27 cellular contexts compared by ENCODE assay signal in the genomic region with DNA sequence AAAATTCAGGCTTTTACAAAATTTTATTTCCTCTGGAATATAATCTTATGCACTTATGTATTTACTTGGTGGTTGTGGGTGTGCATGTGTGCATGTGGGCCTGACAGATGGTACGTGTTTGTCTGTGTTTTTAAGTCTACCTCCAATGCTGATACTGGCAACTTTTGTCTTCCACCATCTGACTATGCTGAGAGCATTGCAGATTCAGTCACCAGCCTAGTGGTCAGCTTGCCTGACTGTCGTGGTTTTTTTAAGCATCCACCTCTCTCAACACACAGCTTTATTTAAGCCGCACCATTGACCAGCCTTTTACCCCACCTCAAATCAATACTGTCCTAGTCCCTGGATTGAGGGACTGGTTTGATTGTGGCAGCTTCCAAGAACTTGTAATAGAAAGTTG. TPM values are rescaled to one million over a fixed set of nuclear protein-coding genes. Genes with fewer than 3 reads are reported as not detected.
"Had no signal": no experiment of that assay in that cellular context is flagged by ENCODE, and none has a peak within 500 bp of the region (broad histone marks: within the 10 kb centered on the region; RNA-seq: fewer than 3 reads in every experiment).

No MANE protein-coding gene starts in this region.

- H3K27me3 Mint-ChIP-seq: activated CD4-positive, alpha-beta T cell treated with anti-CD3 and anti-CD28 coated beads, Interleukin-2, amount 10 ng/mL, durations not matched to agents 7 days and 5 days; activated CD8-positive, alpha-beta T cell treated with anti-CD3 and anti-CD28 coated beads for 36 hours; activated T-helper 17 cell treated with anti-CD3 and anti-CD28 coated beads, Interleukin-2, amount 50 U/mL, for 72 hours; stimulated activated naive B cell treated with anti-CD40 and anti-IgM and Interleukin-4, amounts not matched to agents 10 μg/mL and 1 μg/mL and 100 μg/mL, for 72 hours had no signal

- ATAC-seq: activated CD8-positive, alpha-beta T cell treated with anti-CD3 and anti-CD28 coated beads for 36 hours; activated T-cell treated with anti-CD3 and anti-CD28 coated beads, Interleukin-2, amount 50 U/mL, for 4 hours; activated T-helper 17 cell treated with anti-CD3 and anti-CD28 coated beads, Interleukin-2, amount 50 U/mL, for 72 hours; foreskin keratinocyte; heart right ventricle; natural killer cell; stimulated activated naive B cell treated with anti-CD40 and anti-IgM and Interleukin-4, amounts not matched to agents 10 μg/mL and 1 μg/mL and 100 μg/mL, for 72 hours; upper lobe of right lung had no signal

- H3K36me3 ChIP-seq: brain microvascular endothelial cell, esophagus muscularis mucosa, heart right ventricle, left ventricle myocardium inferior, right atrium auricular region, stomach, thyroid gland, upper lobe of right lung had no signal

- H3K27me3 ChIP-seq: brain microvascular endothelial cell, esophagus muscularis mucosa, foreskin keratinocyte, heart right ventricle, right atrium auricular region, stomach, thyroid gland, upper lobe of right lung had no signal

- H3K4me3 Mint-ChIP-seq: activated CD4-positive, alpha-beta T cell treated with anti-CD3 and anti-CD28 coated beads, Interleukin-2, amount 10 ng/mL, durations not matched to agents 7 days and 5 days; activated CD8-positive, alpha-beta T cell treated with anti-CD3 and anti-CD28 coated beads for 36 hours; activated T-cell treated with anti-CD3 and anti-CD28 coated beads, Interleukin-2, amount 50 U/mL, for 4 hours; activated T-helper 17 cell treated with anti-CD3 and anti-CD28 coated beads, Interleukin-2, amount 50 U/mL, for 72 hours; natural killer cell; stimulated activated naive B cell treated with anti-CD40 and anti-IgM and Interleukin-4, amounts not matched to agents 10 μg/mL and 1 μg/mL and 100 μg/mL, for 72 hours had no signal

- H3K4me1 Mint-ChIP-seq: activated CD4-positive, alpha-beta T cell treated with anti-CD3 and anti-CD28 coated beads, Interleukin-2, amount 10 ng/mL, durations not matched to agents 7 days and 5 days; activated T-helper 17 cell treated with anti-CD3 and anti-CD28 coated beads, Interleukin-2, amount 50 U/mL, for 72 hours; natural killer cell; stimulated activated naive B cell treated with anti-CD40 and anti-IgM and Interleukin-4, amounts not matched to agents 10 μg/mL and 1 μg/mL and 100 μg/mL, for 72 hours had no signal

- H3K27ac Mint-ChIP-seq: activated CD4-positive, alpha-beta T cell treated with anti-CD3 and anti-CD28 coated beads, Interleukin-2, amount 10 ng/mL, durations not matched to agents 7 days and 5 days; activated CD8-positive, alpha-beta T cell treated with anti-CD3 and anti-CD28 coated beads for 36 hours; activated T-helper 17 cell treated with anti-CD3 and anti-CD28 coated beads, Interleukin-2, amount 50 U/mL, for 72 hours; natural killer cell; stimulated activated naive B cell treated with anti-CD40 and anti-IgM and Interleukin-4, amounts not matched to agents 10 μg/mL and 1 μg/mL and 100 μg/mL, for 72 hours had no signal

- H3K4me2 ChIP-seq: smooth muscle cell had no signal

- H3K4me1 ChIP-seq: esophagus muscularis mucosa, foreskin keratinocyte, heart right ventricle, left ventricle myocardium inferior, right atrium auricular region, stomach, thyroid gland, upper lobe of right lung had no signal

- H3K9me3 ChIP-seq: esophagus muscularis mucosa, heart right ventricle, left ventricle myocardium inferior, right atrium auricular region, stomach, thyroid gland, upper lobe of right lung had no signal

- H3K36me3 Mint-ChIP-seq: natural killer cell; stimulated activated naive B cell treated with anti-CD40 and anti-IgM and Interleukin-4, amounts not matched to agents 10 μg/mL and 1 μg/mL and 100 μg/mL, for 72 hours had no signal

- DNase-seq: activated CD4-positive, alpha-beta T cell treated with anti-CD3 and anti-CD28 coated beads for 1 hour; activated CD4-positive, alpha-beta T cell treated with anti-CD3 and anti-CD28 coated beads, Interleukin-2, amount 10 ng/mL, durations not matched to agents 7 days and 5 days; activated CD8-positive, alpha-beta T cell treated with anti-CD3 and anti-CD28 coated beads for 36 hours; activated gamma-delta T cell treated with Interleukin-2 at 50 U/mL for 16 hours; activated naive CD4-positive, alpha-beta T cell treated with anti-CD3 and anti-CD28 coated beads, Interleukin-2, amount 50 U/mL, for 16 hours; activated T-cell treated with anti-CD3 and anti-CD28 coated beads, Interleukin-2, amount 50 U/mL, for 4 hours; amniotic stem cell; brain microvascular endothelial cell; foreskin keratinocyte; heart right ventricle; left ventricle myocardium inferior; mesendoderm; natural killer cell; stimulated activated CD4-positive, alpha-beta T cell treated with anti-CD3 and anti-CD28 coated beads, Interleukin-1b, Interleukin-23, amount 100 ng/mL, for 48 hours; stimulated activated naive B cell treated with anti-CD40 and anti-IgM and Interleukin-4, amounts not matched to agents 10 μg/mL and 1 μg/mL and 100 μg/mL, for 72 hours; stomach; T-helper 9 cell; thyroid gland; upper lobe of right lung had no signal

- H3K27ac ChIP-seq: brain microvascular endothelial cell, esophagus muscularis mucosa, foreskin keratinocyte, heart right ventricle, left ventricle myocardium inferior, right atrium auricular region, stomach, thyroid gland, upper lobe of right lung, VCaP had no signal

- H3K9me3 Mint-ChIP-seq: activated CD4-positive, alpha-beta T cell treated with anti-CD3 and anti-CD28 coated beads, Interleukin-2, amount 10 ng/mL, durations not matched to agents 7 days and 5 days; activated CD8-positive, alpha-beta T cell treated with anti-CD3 and anti-CD28 coated beads for 36 hours; activated T-cell treated with anti-CD3 and anti-CD28 coated beads, Interleukin-2, amount 50 U/mL, for 4 hours had no signal

- H3K4me3 ChIP-seq: esophagus muscularis mucosa, heart right ventricle, left ventricle myocardium inferior, lung, right atrium auricular region, smooth muscle cell, stomach, thyroid gland, upper lobe of right lung had no signal

RNA-seq across cellular contexts. Expression of a gene that starts 37.0 kb away (rescaled TPM):
- total RNA-seq: activated CD4-positive, alpha-beta T cell treated with anti-CD3 and anti-CD28 coated beads, Interleukin-2, amount 10 ng/mL, durations not matched to agents 7 days and 5 days; activated CD8-positive, alpha-beta T cell treated with anti-CD3 and anti-CD28 coated beads for 36 hours; activated T-cell treated with anti-CD3 and anti-CD28 coated beads, Interleukin-2, amount 50 U/mL, for 4 hours; activated T-helper 17 cell treated with anti-CD3 and anti-CD28 coated beads, Interleukin-2, amount 50 U/mL, for 72 hours; cardiac septum; foreskin keratinocyte; heart right ventricle; left ventricle myocardium inferior; natural killer cell; omental fat pad; right atrium auricular region had no signal
- polyA plus RNA-seq: foreskin keratinocyte, lung, smooth muscle cell, stomach had no signal
